ENCODE assay signal across 18 cellular contexts in the genomic region with DNA sequence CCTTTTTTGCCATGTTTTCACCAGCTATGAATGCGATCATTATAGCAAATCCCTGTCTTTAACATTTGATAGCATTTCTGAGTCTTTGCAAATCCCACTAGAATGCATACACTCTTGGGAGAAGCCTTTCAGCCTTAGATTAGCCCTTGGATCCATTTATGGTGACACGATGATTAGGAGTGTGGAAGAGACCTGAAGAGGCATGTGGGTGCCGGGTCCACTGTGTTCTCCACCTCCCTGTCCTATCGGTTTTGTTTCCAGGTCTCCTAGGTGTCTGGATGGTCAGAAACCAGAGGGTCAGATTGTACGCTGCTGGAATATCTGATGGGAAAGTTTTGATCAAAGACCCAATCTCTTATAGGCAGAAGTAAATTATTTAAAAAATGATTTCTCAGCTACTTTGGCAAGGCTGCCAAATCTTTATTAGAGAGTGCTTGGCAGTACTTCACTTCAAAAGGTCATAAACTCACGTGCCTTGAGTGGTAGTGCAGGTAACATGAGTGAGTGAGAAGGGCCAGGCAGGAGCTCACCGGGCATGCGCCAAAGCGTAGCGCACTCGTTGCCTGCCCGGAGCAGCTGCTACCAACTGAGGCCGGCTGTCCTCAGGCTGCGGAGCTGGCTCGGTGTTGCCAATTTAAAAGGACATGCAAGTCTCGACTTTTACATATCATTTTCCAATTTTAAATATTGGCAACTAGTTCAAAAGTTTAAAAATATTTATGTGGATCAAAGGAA.
"Had no signal": no experiment of that assay in that cellular context is flagged by ENCODE, and none has a peak within 500 bp of the region (broad histone marks: within the 10 kb centered on the region; RNA-seq: fewer than 3 reads in every experiment).

No MANE protein-coding gene starts in this region.

- H3K4me3 ChIP-seq: gastroesophageal sphincter, ovary, right lobe of liver had no signal

- ATAC-seq: naive thymus-derived CD4-positive, alpha-beta T cell; right lobe of liver had no signal

- H3K27ac ChIP-seq: gastroesophageal sphincter, ovary, right lobe of liver, VCaP had no signal

- DNase-seq: activated CD4-positive, alpha-beta T cell treated with anti-CD3 and anti-CD28 coated beads for 4 hours; activated CD4-positive, alpha-beta T cell treated with anti-CD3 and anti-CD28 coated beads, Interleukin-2, amount 50 U/mL, for 48 hours; activated CD8-positive, alpha-beta memory T cell treated with anti-CD3 and anti-CD28 coated beads for 24 hours; activated effector memory CD4-positive, alpha-beta T cell treated with Interleukin-2 at 50 U/mL for 16 hours; activated naive CD4-positive, alpha-beta T cell treated with anti-CD3 and anti-CD28 coated beads for 36 hours; amniotic stem cell; central memory CD4-positive, alpha-beta T cell; hypothalamus; immature natural killer cell; kidney; naive thymus-derived CD4-positive, alpha-beta T cell; ovary; right lobe of liver; stimulated activated CD4-positive, alpha-beta T cell treated with anti-CD3 and anti-CD28 coated beads, Interleukin-2, amount 100 ng/mL, for 48 hours; stimulated activated naive CD4-positive, alpha-beta T cell treated with Interleukin-2 at 50 U/mL for 16 hours; T-helper 9 cell had no signal

- H3K4me1 ChIP-seq: right lobe of liver had no signal

- H3K9me3 ChIP-seq: gastroesophageal sphincter, ovary, right lobe of liver had no signal

- H3K36me3 ChIP-seq: gastroesophageal sphincter, ovary, right lobe of liver had no signal

- H3K27me3 ChIP-seq: gastroesophageal sphincter, ovary, right lobe of liver had no signal
